1 cellular context compared by ENCODE assay signal in the genomic region with DNA sequence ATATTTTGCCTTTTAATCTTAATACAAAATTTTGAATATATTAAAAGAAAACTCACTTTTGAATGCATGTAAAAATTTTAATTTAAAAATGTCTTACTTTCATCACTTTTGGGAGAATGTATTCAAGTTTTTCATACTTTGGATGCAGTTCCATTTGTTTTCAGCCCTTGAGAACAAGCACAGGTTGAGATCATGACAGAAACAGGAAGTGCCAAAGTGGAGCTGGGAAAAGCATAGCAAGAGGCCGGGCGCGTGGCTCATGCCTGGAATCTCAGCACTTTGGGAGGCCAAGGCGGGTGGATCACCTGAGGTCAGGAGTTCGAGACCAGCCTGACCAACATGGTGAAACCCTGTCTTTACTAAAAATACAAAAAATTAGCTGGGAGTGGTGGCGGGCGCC.
A peak's percentile ranks its signal among the peaks of the same experiment; 100 is the strongest.
TF ChIP-seq lines count a peak whose summit lies in the region.

No MANE protein-coding gene starts in this region.

TF ChIP-seq in K562, 482 proteins besides CTCF, POLR2A, EP300 and RAD21:
- TF ChIP-seq BCOR (IDR thresholded peaks at IDR 0.05) (peak; percentile 9; the same call in 1 of the 2 replicates), KDM1A (IDR thresholded peaks at IDR 0.05) (peak in 1 of 2 experiments; percentile 16; a peak in 1 of 4 replicates), SPI1 (IDR thresholded peaks at IDR 0.05; ENCODE audit: borderline replicate concordance, low read depth, low read length) (peak; percentile 97), ELF1 (tag; IDR thresholded peaks at IDR 0.05) (0 out of 2 replicates have a peak, but pooled peaks have one; percentile 21)
- TF ChIP-seq, protein P1, sequence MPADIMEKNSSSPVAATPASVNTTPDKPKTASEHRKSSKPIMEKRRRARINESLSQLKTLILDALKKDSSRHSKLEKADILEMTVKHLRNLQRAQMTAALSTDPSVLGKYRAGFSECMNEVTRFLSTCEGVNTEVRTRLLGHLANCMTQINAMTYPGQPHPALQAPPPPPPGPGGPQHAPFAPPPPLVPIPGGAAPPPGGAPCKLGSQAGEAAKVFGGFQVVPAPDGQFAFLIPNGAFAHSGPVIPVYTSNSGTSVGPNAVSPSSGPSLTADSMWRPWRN (IDR thresholded peaks at IDR 0.05; ENCODE audit: low read depth) = 0 out of 2 replicates have a peak, but pooled peaks have one; percentile 18
